In the genomic region with DNA sequence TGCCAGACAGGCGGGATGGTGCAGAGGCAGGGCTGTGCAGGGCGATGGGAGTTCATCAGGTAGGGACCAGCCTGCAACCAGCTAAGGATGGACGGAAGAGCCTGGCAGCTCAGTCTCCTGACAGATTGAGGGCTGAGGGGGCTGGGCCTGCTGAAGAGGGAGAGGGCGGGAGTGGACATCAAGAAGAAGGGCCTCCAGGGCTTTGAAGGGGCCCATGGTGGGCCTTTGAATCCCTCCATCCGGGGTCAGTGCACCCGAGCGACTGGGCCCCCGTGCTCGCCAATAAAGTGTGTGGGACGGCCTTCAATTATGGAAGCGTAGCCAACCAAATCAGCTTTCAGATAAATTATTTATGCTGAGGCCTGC, we compare ENCODE assay signal across 1 cellular context.
TF ChIP-seq lines count a peak whose summit lies in the region.

No MANE protein-coding gene starts in this region.

TF ChIP-seq in WTC11, 78 proteins besides CTCF, POLR2A, EP300 and RAD21 (continued from another document):
- TF ChIP-seq, protein P1, sequence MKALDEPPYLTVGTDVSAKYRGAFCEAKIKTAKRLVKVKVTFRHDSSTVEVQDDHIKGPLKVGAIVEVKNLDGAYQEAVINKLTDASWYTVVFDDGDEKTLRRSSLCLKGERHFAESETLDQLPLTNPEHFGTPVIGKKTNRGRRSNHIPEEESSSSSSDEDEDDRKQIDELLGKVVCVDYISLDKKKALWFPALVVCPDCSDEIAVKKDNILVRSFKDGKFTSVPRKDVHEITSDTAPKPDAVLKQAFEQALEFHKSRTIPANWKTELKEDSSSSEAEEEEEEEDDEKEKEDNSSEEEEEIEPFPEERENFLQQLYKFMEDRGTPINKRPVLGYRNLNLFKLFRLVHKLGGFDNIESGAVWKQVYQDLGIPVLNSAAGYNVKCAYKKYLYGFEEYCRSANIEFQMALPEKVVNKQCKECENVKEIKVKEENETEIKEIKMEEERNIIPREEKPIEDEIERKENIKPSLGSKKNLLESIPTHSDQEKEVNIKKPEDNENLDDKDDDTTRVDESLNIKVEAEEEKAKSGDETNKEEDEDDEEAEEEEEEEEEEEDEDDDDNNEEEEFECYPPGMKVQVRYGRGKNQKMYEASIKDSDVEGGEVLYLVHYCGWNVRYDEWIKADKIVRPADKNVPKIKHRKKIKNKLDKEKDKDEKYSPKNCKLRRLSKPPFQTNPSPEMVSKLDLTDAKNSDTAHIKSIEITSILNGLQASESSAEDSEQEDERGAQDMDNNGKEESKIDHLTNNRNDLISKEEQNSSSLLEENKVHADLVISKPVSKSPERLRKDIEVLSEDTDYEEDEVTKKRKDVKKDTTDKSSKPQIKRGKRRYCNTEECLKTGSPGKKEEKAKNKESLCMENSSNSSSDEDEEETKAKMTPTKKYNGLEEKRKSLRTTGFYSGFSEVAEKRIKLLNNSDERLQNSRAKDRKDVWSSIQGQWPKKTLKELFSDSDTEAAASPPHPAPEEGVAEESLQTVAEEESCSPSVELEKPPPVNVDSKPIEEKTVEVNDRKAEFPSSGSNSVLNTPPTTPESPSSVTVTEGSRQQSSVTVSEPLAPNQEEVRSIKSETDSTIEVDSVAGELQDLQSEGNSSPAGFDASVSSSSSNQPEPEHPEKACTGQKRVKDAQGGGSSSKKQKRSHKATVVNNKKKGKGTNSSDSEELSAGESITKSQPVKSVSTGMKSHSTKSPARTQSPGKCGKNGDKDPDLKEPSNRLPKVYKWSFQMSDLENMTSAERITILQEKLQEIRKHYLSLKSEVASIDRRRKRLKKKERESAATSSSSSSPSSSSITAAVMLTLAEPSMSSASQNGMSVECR (CRISPR knock-in tag; IDR thresholded peaks at IDR 0.05; ENCODE audit: borderline replicate concordance), result no peak
- no peak for TF ChIP-seq EMX1 (CRISPR knock-in tag; IDR thresholded peaks at IDR 0.05)
